ENCODE assay signal across 8 cellular contexts in the genomic region with DNA sequence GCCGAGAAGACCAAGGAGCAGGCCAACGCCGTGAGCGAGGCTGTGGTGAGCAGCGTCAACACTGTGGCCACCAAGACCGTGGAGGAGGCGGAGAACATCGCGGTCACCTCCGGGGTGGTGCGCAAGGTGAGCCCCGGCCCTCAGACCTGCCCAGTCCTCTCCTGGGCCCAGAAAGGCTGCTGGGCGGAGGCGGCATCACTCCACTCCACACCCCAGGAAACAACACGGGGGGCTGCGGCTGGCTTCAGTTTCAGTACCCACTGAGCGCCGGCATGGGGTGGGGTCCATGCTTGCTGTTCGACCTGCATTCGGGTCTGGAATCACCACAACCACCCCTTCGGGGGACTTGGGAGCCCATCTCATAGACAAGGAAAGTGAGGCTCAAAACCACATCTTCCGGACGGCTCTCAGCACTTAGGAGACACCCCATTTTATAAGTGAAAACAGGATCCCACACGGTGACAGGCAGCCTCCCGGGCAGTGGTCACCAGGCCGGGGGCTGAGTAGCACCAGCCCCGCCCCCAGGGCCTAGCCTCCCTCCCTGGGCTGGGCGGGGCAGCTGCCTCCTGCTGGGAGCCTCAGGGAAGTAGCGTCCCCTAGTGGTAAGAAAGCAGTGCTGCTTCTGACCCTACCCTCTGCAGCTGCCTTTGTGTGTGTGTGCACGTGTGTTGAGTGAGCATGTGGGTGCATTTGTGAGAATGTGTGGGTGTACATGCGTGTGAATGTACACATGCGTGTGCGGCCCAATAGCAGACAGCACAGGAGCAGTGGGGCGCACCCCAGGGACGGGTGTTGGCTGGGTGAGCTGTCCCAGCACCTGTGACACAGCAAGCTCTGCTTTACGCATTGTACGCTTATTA. TPM values are rescaled to one million over a fixed set of nuclear protein-coding genes. Genes with fewer than 3 reads are reported as not detected.
DNase-seq lines count a peak whose midpoint lies in the region; ATAC-seq and TF ChIP-seq lines count a peak whose summit lies in the region.

No MANE protein-coding gene starts in this region.

- H3K4me1 Mint-ChIP-seq in CD4-positive, alpha-beta T cell (ENCODE audit: low read depth) = peaks cover 4% of the 10 kb centered on the region

- CTCF ChIA-PET in CD4-positive, alpha-beta T cell (lab: Charles Lee) = interaction anchor here (0.9 to 1.5 kb wide), 4 partner anchors 10 to 132 kb away, joined by 3 to 8 read pairs (median 6); no protein-coding TSS in a partner anchor
- CTCF ChIA-PET in RWPE1 (lab: Yijun Ruan, JAX) = interaction anchor here (0.5 to 2.7 kb wide), 17 partner anchors 10 to 1018 kb away, joined by 3 to 23 read pairs (median 5); a partner anchor contains a TSS

- TF ChIP-seq CTCF in CD4-positive, alpha-beta T cell (IDR thresholded peaks at IDR 0.05) = no peak
- TF ChIP-seq CTCF in RWPE1 (conservative IDR thresholded peaks at IDR 0.05; ENCODE audit: low read depth) (peak; percentile 67; the same call in 1 of the 2 replicates), coronary artery (IDR thresholded peaks at IDR 0.05) (peak; percentile 97)

- H3K27me3 ChIP-seq in CD4-positive, alpha-beta T cell (ENCODE audit: control insufficient read depth, insufficient read depth, low read length) = no peaks in the 10 kb centered on the region

- H3K27ac ChIP-seq in CD4-positive, alpha-beta T cell (ENCODE audit: low read depth, low read length) = no peak overlapping the region
- peak overlapping the region; percentile 83 for H3K27ac ChIP-seq in RWPE1
- H3K27ac ChIP-seq in coronary artery = peak overlapping the region; percentile 93 to 94

- H3K27me3 Mint-ChIP-seq in CD4-positive, alpha-beta T cell = peaks cover 3% of the 10 kb centered on the region

- no peaks in the 10 kb centered on the region for H3K9me3 Mint-ChIP-seq in CD4-positive, alpha-beta T cell

- peak; percentile 91 for ATAC-seq in CD4-positive, alpha-beta T cell (ENCODE audit: poor library complexity)
- ATAC-seq in GM18867 (IDR thresholded peaks at IDR 0.05; ENCODE audit: unreplicated experiment) (peak; percentile 66), HG03108 (IDR thresholded peaks at IDR 0.05; ENCODE audit: unreplicated experiment) (peak; percentile 49), GM19035 (IDR thresholded peaks at IDR 0.05; ENCODE audit: unreplicated experiment) (no peak)

- no peak overlapping the region for H3K27ac Mint-ChIP-seq in CD4-positive, alpha-beta T cell

- H3K4me3 ChIP-seq in coronary artery = peak overlapping the region; percentile 66

- POLR2A ChIA-PET in CD4-positive, alpha-beta T cell (lab: Charles Lee) = no interaction called here
- POLR2A ChIA-PET in RWPE1 (lab: Yijun Ruan, JAX; ENCODE audit: low non-redundant PET) = interaction anchor here (0.9 to 1.2 kb wide), 4 partner anchors 10 to 250 kb away, joined by 3 to 8 read pairs (median 4); a partner anchor contains a TSS

- no peaks in the 10 kb centered on the region for H3K9me3 ChIP-seq in CD4-positive, alpha-beta T cell (ENCODE audit: control insufficient read depth, low read length)

- H3K36me3 Mint-ChIP-seq in CD4-positive, alpha-beta T cell (ENCODE audit: low read depth) = no peaks in the 10 kb centered on the region

- intact Hi-C loops in CD4-positive, alpha-beta T cell (cut with DNase I, micrococcal nuclease) = loop anchor here (10.0 kb wide), 2 partner anchors 275 to 555 kb away; no protein-coding TSS in a partner anchor

- H3K4me3 Mint-ChIP-seq in CD4-positive, alpha-beta T cell = no peak overlapping the region

- peak in 1 of 10 experiments; percentile 32 for DNase-seq in CD4-positive, alpha-beta T cell
- peak; percentile 68 for DNase-seq in RWPE1 (ENCODE audit: low spot score)
- peak; percentile 80 for DNase-seq in coronary artery (ENCODE audit: low spot score)
- peak; percentile 43 for DNase-seq in medulla oblongata (ENCODE audit: extremely low spot score)
- no peak for DNase-seq in NCI-H748 treated with DMSO at 0.1 percent for 48 hours (lab: John Stamatoyannopoulos, UW)

RNA-seq across cellular contexts. Expression of a gene that starts 1.8 kb away (rescaled TPM):
- total RNA-seq in CD4-positive, alpha-beta T cell = not detected

RNA-seq across cellular contexts. Expression of a gene that starts 2.8 kb away (rescaled TPM):
- 1 to 10 TPM in 1 of 2 experiments, under 1 TPM in 1; 0.47 to 1.8 TPM for total RNA-seq in CD4-positive, alpha-beta T cell

RNA-seq across cellular contexts. Expression of a gene that starts 8.0 kb away (rescaled TPM):
- not detected for total RNA-seq in CD4-positive, alpha-beta T cell

RNA-seq across cellular contexts. Expression of a gene that starts 59.9 kb away (rescaled TPM):
- total RNA-seq in CD4-positive, alpha-beta T cell = not detected
